8 cellular contexts compared by ENCODE assay signal in genomic region chr10:124696446-124697392, GRCh38. TPM values are rescaled to one million over a fixed set of nuclear protein-coding genes. Genes with fewer than 3 reads are reported as not detected.
DNase-seq lines count a peak whose midpoint lies in the region; ATAC-seq and TF ChIP-seq lines count a peak whose summit lies in the region.

No MANE protein-coding gene starts in this region.

- peak; percentile 70 for ATAC-seq in GM18498 (IDR thresholded peaks at IDR 0.05; ENCODE audit: unreplicated experiment)
- peak; percentile 76 for ATAC-seq in GM21515 (IDR thresholded peaks at IDR 0.05; ENCODE audit: unreplicated experiment)

- peaks cover 22% of the 10 kb centered on the region; the same call in 1 of the 2 replicates for H4K20me1 ChIP-seq in Karpas-422 (ENCODE audit: insufficient read depth, low read depth, low read length)

- no peak for DNase-seq in Karpas-422
- DNase-seq in foreskin melanocyte = peak; percentile 59
- DNase-seq in NCI-H524 (lab: John Stamatoyannopoulos, UW) = no peak
- no peak for DNase-seq in foreskin fibroblast
- DNase-seq in HCEC 1CT = no peak
- no peak for DNase-seq in GF-D8 (lab: John Stamatoyannopoulos, UW)

- no peaks in the 10 kb centered on the region for H3K9me2 ChIP-seq in Karpas-422 (replicated peaks; ENCODE audit: insufficient read depth, low read length)

- no peak overlapping the region for H3K4me3 ChIP-seq in Karpas-422 (ENCODE audit: low read length)
- no peak overlapping the region for H3K4me3 ChIP-seq in foreskin fibroblast (ENCODE audit: low read depth in 1 of 2, low read length in 2 of 2)

- no peak overlapping the region for H3K9ac ChIP-seq in Karpas-422 (ENCODE audit: low read length)

- H3K36me3 ChIP-seq in Karpas-422 (ENCODE audit: insufficient read depth, low read length) = peaks cover 51% of the 10 kb centered on the region

- peaks cover 93% of the 10 kb centered on the region for H3K79me2 ChIP-seq in Karpas-422 (ENCODE audit: low read length)

- no peak for TF ChIP-seq CTCF in foreskin fibroblast (IDR thresholded peaks at IDR 0.05; ENCODE audit: low read depth, low read length)

- H2AFZ ChIP-seq in Karpas-422 (ENCODE audit: low read length) = no peak overlapping the region

- H3K27me3 ChIP-seq in Karpas-422 (ENCODE audit: low read length) = no peaks in the 10 kb centered on the region

- H3K4me1 ChIP-seq in Karpas-422 (ENCODE audit: low read length) = peaks cover 43% of the 10 kb centered on the region

- no peaks in the 10 kb centered on the region for H3K9me3 ChIP-seq in Karpas-422 (ENCODE audit: low read length)

- H3K27ac ChIP-seq in Karpas-422 (ENCODE audit: low read length) = peak overlapping the region; percentile 50; the same call in 1 of the 2 replicates

- H3K4me2 ChIP-seq in Karpas-422 (ENCODE audit: low read depth, low read length, poor library complexity, severe bottlenecking) = no peak overlapping the region

RNA-seq across cellular contexts. Expression of gene FAM53B, which starts 47.5 kb away (rescaled TPM):
- total RNA-seq in Karpas-422 (2014; rRNA removed; shearing (Covaris generic); ENCODE audit: low replicate concordance) = 72.5 and 148 TPM in 2 replicates
